33 cellular contexts compared by ENCODE assay signal in the genomic region with DNA sequence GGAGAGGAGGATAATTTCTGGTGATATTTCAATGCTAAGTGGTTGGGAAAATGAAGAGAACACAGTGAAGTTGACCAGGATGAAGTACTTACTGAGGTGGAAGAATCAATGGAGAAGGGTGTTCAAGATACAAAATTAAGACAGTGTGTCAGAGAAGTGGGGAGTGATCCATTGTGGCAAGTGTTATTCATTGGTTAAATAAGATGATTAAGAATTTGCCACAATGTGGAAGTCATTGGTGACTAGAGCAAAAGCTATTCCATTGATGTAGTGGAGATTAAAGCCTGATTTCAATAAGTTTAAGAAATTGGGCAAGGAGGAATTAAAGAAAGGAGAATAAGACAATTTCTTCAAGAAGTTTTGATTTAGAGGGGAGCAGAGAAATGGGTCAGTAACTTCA.
"Had no signal": no experiment of that assay in that cellular context is flagged by ENCODE, and none has a peak within 500 bp of the region (broad histone marks: within the 10 kb centered on the region; RNA-seq: fewer than 3 reads in every experiment).

No MANE protein-coding gene starts in this region.

- DNase-seq: activated B cell treated with CpG ODN at 0.5 μM for 24 hours; activated CD4-positive, alpha-beta memory T cell treated with anti-CD3 and anti-CD28 coated beads for 36 hours; activated CD4-positive, alpha-beta T cell treated with anti-CD3 and anti-CD28 coated beads for 4 hours; activated CD4-positive, alpha-beta T cell treated with anti-CD3 and anti-CD28 coated beads, Interleukin-2, amount 10 ng/mL, durations not matched to agents 24 days and 14 days; activated CD4-positive, alpha-beta T cell treated with anti-CD3 and anti-CD28 coated beads, Interleukin-2, amount 50 U/mL, for 1 hour; activated CD4-positive, alpha-beta T cell treated with anti-CD3 and anti-CD28 coated beads, Interleukin-2, amount 50 U/mL, for 4 hours; activated CD4-positive, CD25-positive, alpha-beta regulatory T cell treated with anti-CD3 and anti-CD28 coated beads, Interleukin-2, amount 50 U/mL, for 72 hours; activated CD8-positive, alpha-beta memory T cell treated with anti-CD3 and anti-CD28 coated beads, Interleukin-2, amount 50 U/mL, for 4 hours; activated CD8-positive, alpha-beta T cell treated with anti-CD3 and anti-CD28 coated beads for 36 hours; activated effector memory CD4-positive, alpha-beta T cell treated with anti-CD3 and anti-CD28 coated beads, Interleukin-2, amount 50 U/mL, for 16 hours; activated gamma-delta T cell treated with Interleukin-2 at 50 U/mL for 16 hours; activated naive CD4-positive, alpha-beta T cell; activated naive CD4-positive, alpha-beta T cell treated with anti-CD3 and anti-CD28 coated beads for 36 hours; activated naive CD4-positive, alpha-beta T cell treated with anti-CD3 and anti-CD28 coated beads, Interleukin-2, amount 50 U/mL, for 16 hours; activated naive CD8-positive, alpha-beta T cell treated with anti-CD3 and anti-CD28 coated beads for 36 hours; activated T-cell treated with anti-CD3 and anti-CD28 coated beads for 4 hours; activated T-cell treated with anti-CD3 and anti-CD28 coated beads, Interleukin-2, amount 50 U/mL, for 1 hour; activated T-cell treated with anti-CD3 and anti-CD28 coated beads, Interleukin-2, amount 50 U/mL, for 4 hours; activated T-cell treated with anti-CD3 and anti-CD28 coated beads, Interleukin-2, amount 50 U/mL, for 72 hours; adrenal gland; amniotic stem cell; aorta; body of pancreas; brain microvascular endothelial cell; caudate nucleus; cerebellar nuclear complex; T-helper 1 cell; T-helper 2 cell; T-helper 9 cell had no signal

- ATAC-seq: activated CD8-positive, alpha-beta T cell treated with anti-CD3 and anti-CD28 coated beads for 36 hours; activated naive CD4-positive, alpha-beta T cell treated with anti-CD3 and anti-CD28 coated beads, Interleukin-2, amount 50 U/mL, for 72 hours; activated T-cell treated with anti-CD3 and anti-CD28 coated beads, Interleukin-2, amount 50 U/mL, for 4 hours; activated T-cell treated with anti-CD3 and anti-CD28 coated beads, Interleukin-2, amount 50 U/mL, for 72 hours; activated T-helper 17 cell treated with anti-CD3 and anti-CD28 coated beads, Interleukin-2, amount 50 U/mL, for 72 hours; body of pancreas had no signal

- H3K4me3 ChIP-seq: adrenal gland, body of pancreas, breast epithelium, cardiac muscle cell had no signal
